In genomic region chr1:156505679-156506298, GRCh38 we compare ENCODE assay signal across 1 cellular context.
TF ChIP-seq lines count a peak whose summit lies in the region.

No MANE protein-coding gene starts in this region.

TF ChIP-seq in K562, 482 proteins besides CTCF, POLR2A, EP300 and RAD21 (continued from another document):
- TF ChIP-seq ZNF512 (tag; IDR thresholded peaks at IDR 0.05) (0 out of 2 replicates have a peak, but pooled peaks have one; percentile 25), ZNF436 (CRISPR knock-in tag; IDR thresholded peaks at IDR 0.05) (no peak), HMGN3 (IDR thresholded peaks at IDR 0.05; ENCODE audit: borderline replicate concordance, extremely low read depth, insufficient read length, low read depth, low read length) (no peak), MXD1 (CRISPR knock-in tag; IDR thresholded peaks at IDR 0.05; ENCODE audit: borderline replicate concordance, poor library complexity, severe bottlenecking) (no peak), ZEB2 (IDR thresholded peaks at IDR 0.05) (no peak), MCM5 (IDR thresholded peaks at IDR 0.05; ENCODE audit: low read depth) (no peak), FUS (optimal IDR thresholded peaks at IDR 0.05; ENCODE audit: low read depth, low read length) (no peak), CC2D1A (IDR thresholded peaks at IDR 0.05) (peak; percentile 58; the same call in 1 of the 2 replicates), MLLT1 (IDR thresholded peaks at IDR 0.05) (0 out of 4 replicates have a peak, but pooled peaks of 1 of the 2 experiments have one; percentile 6), KDM1A (IDR thresholded peaks at IDR 0.05) (peak in 1 of 2 experiments; percentile 4; a peak in 2 of 4 replicates), CSDE1 (IDR thresholded peaks at IDR 0.05) (no peak), PCBP1 (IDR thresholded peaks at IDR 0.05; ENCODE audit: low read depth, low read length, poor library complexity, severe bottlenecking) (no peak), SIN3A (IDR thresholded peaks at IDR 0.05; ENCODE audit: borderline replicate concordance in 2 of 2, control insufficient read depth in 1 of 2, low read depth in 2 of 2, low read length in 2 of 2) (no peak), TRIM25 (IDR thresholded peaks at IDR 0.05; ENCODE audit: borderline replicate concordance) (peak; percentile 73; the same call in 1 of the 2 replicates), TGIF2 (CRISPR knock-in tag; IDR thresholded peaks at IDR 0.05) (0 out of 2 replicates have a peak, but pooled peaks have one; percentile 55), U2AF1 (optimal IDR thresholded peaks at IDR 0.05; ENCODE audit: low read depth, low read length) (no peak), RCOR1 (IDR thresholded peaks at IDR 0.05; ENCODE audit: borderline replicate concordance in 1 of 2, low read depth in 2 of 2, low read length in 2 of 2) (no peak), ZNF561 (CRISPR knock-in tag; conservative IDR thresholded peaks at IDR 0.05) (no peak), ZNF589 (CRISPR knock-in tag; IDR thresholded peaks at IDR 0.05; ENCODE audit: low read depth) (no peak), ZNF165 (CRISPR knock-in tag; IDR thresholded peaks at IDR 0.05; ENCODE audit: borderline replicate concordance) (no peak), DPF2 (IDR thresholded peaks at IDR 0.05) (0 out of 2 replicates have a peak, but pooled peaks have one; percentile 11), FOXP1 (CRISPR knock-in tag; IDR thresholded peaks at IDR 0.05) (0 out of 2 replicates have a peak, but pooled peaks have one; percentile 6), KLF6 (CRISPR knock-in tag; IDR thresholded peaks at IDR 0.05; ENCODE audit: borderline replicate concordance) (0 out of 2 replicates have a peak, but pooled peaks have one; percentile 0), SMARCC2 (IDR thresholded peaks at IDR 0.05; ENCODE audit: low read depth) (no peak), MIER1 (IDR thresholded peaks at IDR 0.05; ENCODE audit: low read depth) (0 out of 2 replicates have a peak, but pooled peaks have one; percentile 34), ZKSCAN8 (CRISPR knock-in tag; IDR thresholded peaks at IDR 0.05) (peak; percentile 29; the same call in 1 of the 2 replicates), BCOR (IDR thresholded peaks at IDR 0.05) (peak; percentile 59), SOX6 (IDR thresholded peaks at IDR 0.05) (no peak), ZNF79 (CRISPR knock-in tag; IDR thresholded peaks at IDR 0.05; ENCODE audit: low read depth) (no peak), ZBTB12 (CRISPR knock-in tag; IDR thresholded peaks at IDR 0.05) (no peak), LARP7 (IDR thresholded peaks at IDR 0.05) (peak; percentile 13; the same call in 1 of the 2 replicates), SMARCA5 (IDR thresholded peaks at IDR 0.05) (peak; percentile 70; the same call in 1 of the 2 replicates), NFATC3 (IDR thresholded peaks at IDR 0.05) (no peak), PHB2 (IDR thresholded peaks at IDR 0.05; ENCODE audit: low read depth) (0 out of 2 replicates have a peak, but pooled peaks have one; percentile 9), ZNF24 (IDR thresholded peaks at IDR 0.05) (no peak; the same call in 1 of the 2 replicates), CBFB (CRISPR knock-in tag; IDR thresholded peaks at IDR 0.05) (0 out of 2 replicates have a peak, but pooled peaks have one; percentile 65), ZFX (CRISPR knock-in tag; IDR thresholded peaks at IDR 0.05) (0 out of 2 replicates have a peak, but pooled peaks have one; percentile 21), TRIM28 (IDR thresholded peaks at IDR 0.05) (0 out of 2 replicates have a peak, but pooled peaks have one; percentile 12), ZNF124 (CRISPR knock-in tag; IDR thresholded peaks at IDR 0.05) (no peak), L3MBTL2 (IDR thresholded peaks at IDR 0.05) (no peak; the same call in 1 of the 2 replicates), IRF1 (CRISPR knock-in tag; IDR thresholded peaks at IDR 0.05; ENCODE audit: borderline replicate concordance) (0 out of 2 replicates have a peak, but pooled peaks have one; percentile 62), SP1 (CRISPR knock-in tag; IDR thresholded peaks at IDR 0.05) (no peak), HOXB6 (CRISPR knock-in tag; IDR thresholded peaks at IDR 0.05; ENCODE audit: borderline replicate concordance) (no peak)
- TF ChIP-seq, protein P1, sequence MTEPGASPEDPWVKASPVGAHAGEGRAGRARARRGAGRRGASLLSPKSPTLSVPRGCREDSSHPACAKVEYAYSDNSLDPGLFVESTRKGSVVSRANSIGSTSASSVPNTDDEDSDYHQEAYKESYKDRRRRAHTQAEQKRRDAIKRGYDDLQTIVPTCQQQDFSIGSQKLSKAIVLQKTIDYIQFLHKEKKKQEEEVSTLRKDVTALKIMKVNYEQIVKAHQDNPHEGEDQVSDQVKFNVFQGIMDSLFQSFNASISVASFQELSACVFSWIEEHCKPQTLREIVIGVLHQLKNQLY (CRISPR knock-in tag; conservative IDR thresholded peaks at IDR 0.05): 0 out of 4 replicates have a peak, but pooled peaks of 1 of the 2 experiments have one; percentile 2
- TF ChIP-seq, protein P2, sequence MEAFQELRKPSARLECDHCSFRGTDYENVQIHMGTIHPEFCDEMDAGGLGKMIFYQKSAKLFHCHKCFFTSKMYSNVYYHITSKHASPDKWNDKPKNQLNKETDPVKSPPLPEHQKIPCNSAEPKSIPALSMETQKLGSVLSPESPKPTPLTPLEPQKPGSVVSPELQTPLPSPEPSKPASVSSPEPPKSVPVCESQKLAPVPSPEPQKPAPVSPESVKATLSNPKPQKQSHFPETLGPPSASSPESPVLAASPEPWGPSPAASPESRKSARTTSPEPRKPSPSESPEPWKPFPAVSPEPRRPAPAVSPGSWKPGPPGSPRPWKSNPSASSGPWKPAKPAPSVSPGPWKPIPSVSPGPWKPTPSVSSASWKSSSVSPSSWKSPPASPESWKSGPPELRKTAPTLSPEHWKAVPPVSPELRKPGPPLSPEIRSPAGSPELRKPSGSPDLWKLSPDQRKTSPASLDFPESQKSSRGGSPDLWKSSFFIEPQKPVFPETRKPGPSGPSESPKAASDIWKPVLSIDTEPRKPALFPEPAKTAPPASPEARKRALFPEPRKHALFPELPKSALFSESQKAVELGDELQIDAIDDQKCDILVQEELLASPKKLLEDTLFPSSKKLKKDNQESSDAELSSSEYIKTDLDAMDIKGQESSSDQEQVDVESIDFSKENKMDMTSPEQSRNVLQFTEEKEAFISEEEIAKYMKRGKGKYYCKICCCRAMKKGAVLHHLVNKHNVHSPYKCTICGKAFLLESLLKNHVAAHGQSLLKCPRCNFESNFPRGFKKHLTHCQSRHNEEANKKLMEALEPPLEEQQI (IDR thresholded peaks at IDR 0.05): no peak
